In genomic region chr20:37714973-37715657, GRCh38 we compare ENCODE assay signal across 11 cellular contexts. TPM values are rescaled to one million over a fixed set of nuclear protein-coding genes. Genes with fewer than 3 reads are reported as not detected.
DNase-seq lines count a peak whose midpoint lies in the region; TF ChIP-seq lines count a peak whose summit lies in the region.
"Had no signal": no experiment of that assay in that cellular context is flagged by ENCODE, and none has a peak within 500 bp of the region (broad histone marks: within the 10 kb centered on the region; RNA-seq: fewer than 3 reads in every experiment).

No MANE protein-coding gene starts in this region.

- H2AFZ ChIP-seq in fibroblast of lung (ENCODE audit: low read length), result no peak overlapping the region

- intact Hi-C loops in adrenal gland (cut with DNase I), result no loop called here

- no peak overlapping the region for H3K9ac ChIP-seq in fibroblast of lung (ENCODE audit: insufficient read depth, low read length)

- H4K20me1 ChIP-seq in fibroblast of lung (ENCODE audit: control insufficient read depth, extremely low read depth, insufficient read depth, low read length), result no peaks in the 10 kb centered on the region

- TF ChIP-seq POLR2A in adrenal gland (IDR thresholded peaks at IDR 0.05), result no peak

- H3K27ac ChIP-seq in fibroblast of lung (ENCODE audit: insufficient read depth, low read length) (no peak overlapping the region), adrenal gland (no peak overlapping the region)
- H3K27ac ChIP-seq: body of pancreas, epithelial cell of prostate had no signal

- H3K4me1 ChIP-seq in fibroblast of lung (ENCODE audit: control insufficient read depth, extremely low read depth, insufficient read depth, low read length), result no peaks in the 10 kb centered on the region
- peaks cover 0 to 20% of the 10 kb centered on the region in 2 donors for H3K4me1 ChIP-seq in adrenal gland (replicated peaks in 1 of 2)

- DNase-seq in HPDE6-E6E7 (ENCODE audit: extremely low spot score) (peak; percentile 55), SIG-M5 treated with dmso at 0.1 percent for 504 hours (lab: John Stamatoyannopoulos, UW; ENCODE audit: unreplicated experiment) (peak; percentile 87), fibroblast of lung (ENCODE audit: low read depth in 2 of 2) (peak; percentile 20 to 67), skeletal muscle cell (ENCODE audit: low read depth) (peak; percentile 15), NCI-H2107 treated with DMSO at 0.1 percent for 48 hours (lab: John Stamatoyannopoulos, UW; ENCODE audit: unreplicated experiment) (no peak), adrenal gland (no peak)
- DNase-seq in stimulated activated naive CD4-positive, alpha-beta T cell treated with Interleukin-2 at 50 U/mL for 16 hours (lab: John Stamatoyannopoulos, UW), result no peak
- DNase-seq: body of pancreas; NCI-H2107; stimulated activated CD4-positive, alpha-beta T cell treated with anti-CD3 and anti-CD28 coated beads, Interleukin-4, amount 100 ng/mL, for 4 hours had no signal

- H3K27me3 ChIP-seq in fibroblast of lung (ENCODE audit: control insufficient read depth, insufficient read depth, low read length), result no peaks in the 10 kb centered on the region
- H3K27me3 ChIP-seq in adrenal gland, result no peaks in the 10 kb centered on the region
- H3K27me3 ChIP-seq: body of pancreas had no signal

- TF ChIP-seq CTCF in fibroblast of lung (conservative IDR thresholded peaks at IDR 0.05 in 1 of 2, IDR thresholded peaks at IDR 0.05 in 1 of 2; ENCODE audit: low read depth in 1 of 2, low read length in 2 of 2), result no peak
- TF ChIP-seq CTCF in adrenal gland (IDR thresholded peaks at IDR 0.05), result no peak

- no peaks in the 10 kb centered on the region for H3K36me3 ChIP-seq in fibroblast of lung (ENCODE audit: control insufficient read depth, insufficient read depth, low read length)
- H3K36me3 ChIP-seq in adrenal gland (replicated peaks in 1 of 2), result no peaks in the 10 kb centered on the region

- H3K79me2 ChIP-seq in fibroblast of lung (ENCODE audit: control insufficient read depth, insufficient read depth, low read length), result peaks cover 2% of the 10 kb centered on the region

- H3K4me3 ChIP-seq in fibroblast of lung (replicated peaks in 1 of 4; ENCODE audit: control extremely low read depth in 1 of 4, insufficient read depth in 1 of 4, low read depth in 3 of 4, low read length in 4 of 4) (no peak overlapping the region), skeletal muscle cell (ENCODE audit: low read depth, low read length) (no peak overlapping the region), adrenal gland (no peak overlapping the region)
- H3K4me3 ChIP-seq: body of pancreas had no signal

- no peaks in the 10 kb centered on the region for H3K9me3 ChIP-seq in fibroblast of lung (ENCODE audit: control insufficient read depth, insufficient read depth, low read depth, low read length)
- H3K9me3 ChIP-seq in adrenal gland (replicated peaks in 1 of 3), result no peaks in the 10 kb centered on the region
- H3K9me3 ChIP-seq: body of pancreas had no signal

- WGBS in adrenal gland, 4 donors, result 72 to 79% (median 77%) methylated on average over 10 of the region's 10 CpGs

- H3K4me2 ChIP-seq in fibroblast of lung (ENCODE audit: extremely low read depth, insufficient read depth, low read length), result no peak overlapping the region

RNA-seq across cellular contexts. Expression of gene CTNNBL1, which starts 21.3 kb away (rescaled TPM):
- 28.5 and 39.0 TPM in 2 replicates for total RNA-seq in fibroblast of lung
- 31.3 and 39.1 TPM in 2 replicates for polyA plus RNA-seq in fibroblast of lung
- 49.6 and 64.1 TPM in 2 replicates for polyA plus RNA-seq in fibroblast of lung (2012)
- 12.4 and 19.5 TPM in 2 replicates for polyA minus RNA-seq in fibroblast of lung (ENCODE audit: low replicate concordance)
- total RNA-seq in adrenal gland, result 10 to 100 TPM in 7 of 8 donors, 1 to 10 TPM in 1; 5.5 to 50.7 (median 31.5) TPM
- polyA plus RNA-seq in adrenal gland, result 10 to 100 TPM; 36.5 to 75.5 (median 56.5) TPM

Comparison
In these comparisons a context has a peak if more than half of its experiments do, and no peak if none do; other contexts are left out.
1. DNase-seq: peak in HPDE6-E6E7 (single experiment), SIG-M5 treated with dmso at 0.1 percent for 504 hours (single experiment), fibroblast of lung (2 of 2) and skeletal muscle cell (single experiment); none in NCI-H2107 treated with DMSO at 0.1 percent for 48 hours (single experiment), adrenal gland (0 of 7) and stimulated activated naive CD4-positive, alpha-beta T cell treated with Interleukin-2 at 50 U/mL for 16 hours (single experiment).